8 cellular contexts compared by ENCODE assay signal in the genomic region with DNA sequence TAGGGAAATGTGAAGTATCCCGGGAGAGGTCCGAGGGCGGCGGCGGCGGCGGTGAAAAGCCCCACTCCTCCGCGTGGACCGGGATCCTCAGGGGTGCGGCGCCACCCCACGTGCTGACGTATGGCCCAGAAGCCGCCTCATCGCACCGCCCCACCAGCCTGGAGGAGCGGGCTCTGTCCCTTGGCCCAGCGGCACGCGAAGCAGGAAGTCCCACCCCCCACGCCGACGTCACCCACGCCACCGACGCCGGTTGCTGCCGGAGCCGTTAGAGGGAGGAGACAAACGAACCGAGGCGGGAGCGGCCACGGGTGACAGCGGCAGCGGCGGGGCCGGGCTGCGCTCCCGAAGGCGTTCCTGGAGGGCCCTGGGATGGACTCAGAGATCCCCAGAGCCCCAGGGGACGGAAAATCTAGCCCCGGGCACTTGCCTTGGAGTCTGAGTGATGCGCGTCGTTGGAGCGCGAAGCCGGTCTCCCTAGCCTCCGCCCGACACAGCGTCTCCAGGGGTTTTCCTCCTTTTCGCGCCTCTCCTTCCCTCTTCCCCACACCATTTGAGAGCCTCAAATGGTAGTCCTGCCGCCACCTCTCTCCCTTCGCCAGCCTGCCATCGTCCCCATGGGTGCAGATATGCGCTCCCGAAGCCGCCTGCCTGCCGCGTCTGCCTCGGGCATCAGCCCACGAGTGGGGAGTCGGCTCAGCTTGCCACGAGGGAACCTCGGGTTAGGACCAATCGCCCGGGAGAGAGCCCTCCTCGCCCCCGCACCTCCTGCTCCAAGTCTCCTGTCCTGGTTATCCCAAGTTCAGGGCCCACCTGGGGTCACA. TPM values are rescaled to one million over a fixed set of nuclear protein-coding genes. Genes with fewer than 3 reads are reported as not detected.
DNase-seq lines count a peak whose midpoint lies in the region; ATAC-seq and TF ChIP-seq lines count a peak whose summit lies in the region.

A gene with protein sequence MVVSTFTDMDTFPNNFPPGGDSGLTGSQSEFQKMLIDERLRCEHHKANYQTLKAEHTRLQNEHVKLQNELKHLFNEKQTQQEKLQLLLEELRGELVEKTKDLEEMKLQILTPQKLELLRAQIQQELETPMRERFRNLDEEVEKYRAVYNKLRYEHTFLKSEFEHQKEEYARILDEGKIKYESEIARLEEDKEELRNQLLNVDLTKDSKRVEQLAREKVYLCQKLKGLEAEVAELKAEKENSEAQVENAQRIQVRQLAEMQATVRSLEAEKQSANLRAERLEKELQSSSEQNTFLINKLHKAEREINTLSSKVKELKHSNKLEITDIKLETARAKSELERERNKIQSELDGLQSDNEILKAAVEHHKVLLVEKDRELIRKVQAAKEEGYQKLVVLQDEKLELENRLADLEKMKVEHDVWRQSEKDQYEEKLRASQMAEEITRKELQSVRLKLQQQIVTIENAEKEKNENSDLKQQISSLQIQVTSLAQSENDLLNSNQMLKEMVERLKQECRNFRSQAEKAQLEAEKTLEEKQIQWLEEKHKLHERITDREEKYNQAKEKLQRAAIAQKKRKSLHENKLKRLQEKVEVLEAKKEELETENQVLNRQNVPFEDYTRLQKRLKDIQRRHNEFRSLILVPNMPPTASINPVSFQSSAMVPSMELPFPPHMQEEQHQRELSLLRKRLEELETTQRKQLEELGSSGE (minus strand): TSS at position 95 of the 821 bp plus-strand sequence. CDS start 47,377 bp downstream, outside the sequence.

- H3F3A ChIP-seq in SU-DHL-6 (ENCODE audit: insufficient read depth), result peaks cover 4% of the 10 kb centered on the region; the same call in 1 of the 2 replicates

- intact Hi-C loops in Right ventricle myocardium superior (cut with DNase I), result no loop called here

- H3K4me3 ChIP-seq in SU-DHL-6 (ENCODE audit: insufficient read depth, low read length, poor library complexity, severe bottlenecking) (peak within 1 kb of the TSS; percentile 91), parathyroid adenoma (ENCODE audit: low read depth, low read length) (peak within 1 kb of the TSS; percentile 88), tibial nerve (peak within 1 kb of the TSS; percentile 54 to 86 (median 72))

- H3K27ac ChIP-seq in SU-DHL-6 (ENCODE audit: low read depth, low read length) (peak within 1 kb of the TSS; percentile 29; the same call in 1 of the 2 replicates), parathyroid adenoma (peak within 1 kb of the TSS; percentile 78), tibial nerve (peak within 1 kb of the TSS; percentile 77 to 96 (median 88))

- peak; percentile 81 for DNase-seq in NCI-H128 (lab: John Stamatoyannopoulos, UW; ENCODE audit: unreplicated experiment)
- DNase-seq in activated naive CD8-positive, alpha-beta T cell treated with anti-CD3 and anti-CD28 coated beads, Interleukin-2, amount 50 U/mL, for 16 hours (ENCODE audit: low read depth, low spot score), result peak; percentile 95
- peak; percentile 99 for DNase-seq in Right ventricle myocardium superior
- peak; percentile 89 to 92 for DNase-seq in tibial nerve (ENCODE audit: low spot score in 2 of 2)

- H3K9me3 ChIP-seq in SU-DHL-6 (ENCODE audit: insufficient read depth, low read length), result no peaks in the 10 kb centered on the region
- no peaks in the 10 kb centered on the region for H3K9me3 ChIP-seq in parathyroid adenoma (ENCODE audit: control insufficient read depth, low read length)
- H3K9me3 ChIP-seq in tibial nerve, result no peaks in the 10 kb centered on the region

- H4K20me1 ChIP-seq in SU-DHL-6 (ENCODE audit: low read depth, low read length), result no peaks in the 10 kb centered on the region

- H3K9ac ChIP-seq in SU-DHL-6 (ENCODE audit: low read length) (peak within 1 kb of the TSS; percentile 84), parathyroid adenoma (peak within 1 kb of the TSS; percentile 1)

- no peaks in the 10 kb centered on the region for H3K27me3 ChIP-seq in SU-DHL-6 (ENCODE audit: low read length)
- H3K27me3 ChIP-seq in parathyroid adenoma (ENCODE audit: control insufficient read depth, insufficient read depth, low read length), result no peaks in the 10 kb centered on the region
- no peaks in the 10 kb centered on the region for H3K27me3 ChIP-seq in tibial nerve

- ATAC-seq in HG02678 (IDR thresholded peaks at IDR 0.05; ENCODE audit: unreplicated experiment) (peak; percentile 98), Right ventricle myocardium superior (ENCODE audit: poor library complexity) (peak; percentile 100)

- WGBS in tibial nerve, 2 donors, result 0 to 1% methylated on average over 31 to 52 of the region's 72 CpGs

- peak within 1 kb of the TSS; percentile 64 for H3K4me2 ChIP-seq in SU-DHL-6 (ENCODE audit: low read depth, low read length, poor library complexity, severe bottlenecking)
- H3K4me2 ChIP-seq in parathyroid adenoma (ENCODE audit: low read length), result peak within 1 kb of the TSS; percentile 98

- peak; percentile 77 to 93 for TF ChIP-seq EP300 in tibial nerve (IDR thresholded peaks at IDR 0.05)

- peaks cover 39% of the 10 kb centered on the region for H3K79me2 ChIP-seq in SU-DHL-6 (ENCODE audit: insufficient read depth, low read length)
- H3K79me2 ChIP-seq in parathyroid adenoma, result no peaks in the 10 kb centered on the region

- H2AFZ ChIP-seq in SU-DHL-6 (ENCODE audit: low read depth, low read length, severe bottlenecking), result peak within 1 kb of the TSS; percentile 73
- H2AFZ ChIP-seq in parathyroid adenoma, result peak within 1 kb of the TSS; percentile 93

- peak; percentile 68 for TF ChIP-seq POLR2A in GM10847 (IDR thresholded peaks at IDR 0.05; ENCODE audit: extremely low read depth, insufficient read length)
- peak; percentile 77 to 94 for TF ChIP-seq POLR2A in tibial nerve (IDR thresholded peaks at IDR 0.05)

- no peak for TF ChIP-seq CTCF in SU-DHL-6 (IDR thresholded peaks at IDR 0.05; ENCODE audit: insufficient read depth, low read length, poor library complexity, severe bottlenecking)
- no peak for TF ChIP-seq CTCF in parathyroid adenoma (IDR thresholded peaks at IDR 0.05)
- TF ChIP-seq CTCF in tibial nerve (IDR thresholded peaks at IDR 0.05), result peak in 1 of 5 experiments; percentile 44

- H3K36me3 ChIP-seq in SU-DHL-6 (ENCODE audit: low read length) (no peaks in the 10 kb centered on the region), parathyroid adenoma (ENCODE audit: control insufficient read depth, insufficient read depth, low read length) (no peaks in the 10 kb centered on the region), tibial nerve (no peaks in the 10 kb centered on the region)

- H3K9me2 ChIP-seq in SU-DHL-6 (replicated peaks; ENCODE audit: insufficient read depth, low read length), result no peaks in the 10 kb centered on the region

- H3K4me1 ChIP-seq in parathyroid adenoma, result no peaks in the 10 kb centered on the region
- H3K4me1 ChIP-seq in tibial nerve, result peaks cover 0 to 23% (median 7%) of the 10 kb centered on the region in 4 donors

RNA-seq across cellular contexts. Expression of the gene that starts here (rescaled TPM):
- total RNA-seq in Right ventricle myocardium superior (8.5 TPM), tibial nerve (10 to 100 TPM; 19.0 to 34.5 (median 24.4) TPM)

Comparison
In these comparisons a context has a peak if more than half of its experiments do, and no peak if none do; other contexts are left out.
1. Peak in every context shown above with its lines: DNase-seq, ATAC-seq, H3K4me3 ChIP-seq and H3K27ac ChIP-seq.
2. H3K27ac ChIP-seq: peak in every context shown above with its lines; median percentile 88 in tibial nerve; 78 in parathyroid adenoma; 29 in SU-DHL-6.